In genomic region chr16:69465881-69466280, GRCh38 we compare ENCODE assay signal across 1 cellular context.
TF ChIP-seq lines count a peak whose summit lies in the region.

No MANE protein-coding gene starts in this region.

TF ChIP-seq in HepG2, 621 proteins besides CTCF, POLR2A, EP300 and RAD21 (continued from another document and continues in another):
- TF ChIP-seq BCLAF1 (IDR thresholded peaks at IDR 0.05), result no peak
- TF ChIP-seq HBP1 (CRISPR knock-in tag; IDR thresholded peaks at IDR 0.05; ENCODE audit: low read depth), result no peak
- no peak for TF ChIP-seq MYNN (CRISPR knock-in tag; IDR thresholded peaks at IDR 0.05; ENCODE audit: low read depth)
- no peak for TF ChIP-seq CREB1 (IDR thresholded peaks at IDR 0.05)
- peak; percentile 36 for TF ChIP-seq CREB1 (CRISPR knock-in tag; IDR thresholded peaks at IDR 0.05)
- TF ChIP-seq STAT5B (CRISPR knock-in tag; IDR thresholded peaks at IDR 0.05), result no peak
- TF ChIP-seq SOX5 (CRISPR knock-in tag; IDR thresholded peaks at IDR 0.05; ENCODE audit: borderline replicate concordance), result peak; percentile 97
- TF ChIP-seq ZMYM3 (CRISPR knock-in tag; IDR thresholded peaks at IDR 0.05), result no peak
- no peak for TF ChIP-seq ZNF75D (CRISPR knock-in tag; IDR thresholded peaks at IDR 0.05; ENCODE audit: borderline replicate concordance)
- no peak for TF ChIP-seq RBM39 (IDR thresholded peaks at IDR 0.05; ENCODE audit: low read depth, low read length, poor library complexity, severe bottlenecking)
- peak; percentile 73; the same call in 1 of the 2 replicates for TF ChIP-seq ZNF503 (CRISPR knock-in tag; IDR thresholded peaks at IDR 0.05)
- no peak for TF ChIP-seq ZBTB4 (CRISPR knock-in tag; IDR thresholded peaks at IDR 0.05; ENCODE audit: borderline replicate concordance)
- no peak for TF ChIP-seq KAT8 (CRISPR knock-in tag; IDR thresholded peaks at IDR 0.05)
- TF ChIP-seq ZNF501 (CRISPR knock-in tag; IDR thresholded peaks at IDR 0.05), result no peak
- peak; percentile 42; the same call in 1 of the 2 replicates for TF ChIP-seq MED13 (CRISPR knock-in tag; IDR thresholded peaks at IDR 0.05)
- peak; percentile 37 for TF ChIP-seq ZEB1 (IDR thresholded peaks at IDR 0.05; ENCODE audit: insufficient replicate concordance, low read depth)
- no peak for TF ChIP-seq ZNF33A (CRISPR knock-in tag; IDR thresholded peaks at IDR 0.05; ENCODE audit: borderline replicate concordance)
- no peak for TF ChIP-seq ZNF83 (CRISPR knock-in tag; IDR thresholded peaks at IDR 0.05; ENCODE audit: borderline replicate concordance)
- TF ChIP-seq ZNF510 (CRISPR knock-in tag; IDR thresholded peaks at IDR 0.05; ENCODE audit: low read depth), result no peak
- TF ChIP-seq PREB (CRISPR knock-in tag; IDR thresholded peaks at IDR 0.05), result no peak
- no peak for TF ChIP-seq HNF1B (CRISPR knock-in tag; IDR thresholded peaks at IDR 0.05)
- TF ChIP-seq ZNF205 (CRISPR knock-in tag; IDR thresholded peaks at IDR 0.05), result no peak
- no peak for TF ChIP-seq ZNF343 (CRISPR knock-in tag; IDR thresholded peaks at IDR 0.05)
- no peak for TF ChIP-seq SIX1 (CRISPR knock-in tag; IDR thresholded peaks at IDR 0.05; ENCODE audit: borderline replicate concordance)
- peak; percentile 35; the same call in 1 of the 2 replicates for TF ChIP-seq ZNF232 (CRISPR knock-in tag; IDR thresholded peaks at IDR 0.05; ENCODE audit: borderline replicate concordance)
- no peak for TF ChIP-seq PAX8 (CRISPR knock-in tag; IDR thresholded peaks at IDR 0.05; ENCODE audit: borderline replicate concordance)
- TF ChIP-seq ZNF720 (CRISPR knock-in tag; IDR thresholded peaks at IDR 0.05), result no peak
- TF ChIP-seq CENPT (CRISPR knock-in tag; IDR thresholded peaks at IDR 0.05; ENCODE audit: low read depth), result no peak
- TF ChIP-seq ZNF18 (CRISPR knock-in tag; IDR thresholded peaks at IDR 0.05; ENCODE audit: insufficient replicate concordance), result no peak
- TF ChIP-seq HDAC1 (CRISPR knock-in tag; IDR thresholded peaks at IDR 0.05), result no peak
- no peak for TF ChIP-seq HIC2 (CRISPR knock-in tag; IDR thresholded peaks at IDR 0.05; ENCODE audit: low read depth)
- TF ChIP-seq SALL2 (CRISPR knock-in tag; IDR thresholded peaks at IDR 0.05), result no peak
- no peak for TF ChIP-seq ZFP91 (CRISPR knock-in tag; IDR thresholded peaks at IDR 0.05; ENCODE audit: borderline replicate concordance)
- no peak for TF ChIP-seq ZNF274 (CRISPR knock-in tag; IDR thresholded peaks at IDR 0.05)
- TF ChIP-seq HNRNPL (IDR thresholded peaks at IDR 0.05; ENCODE audit: low read depth, low read length), result no peak
- TF ChIP-seq NFAT5 (CRISPR knock-in tag; IDR thresholded peaks at IDR 0.05), result no peak
